8 cellular contexts compared by ENCODE assay signal in the genomic region with DNA sequence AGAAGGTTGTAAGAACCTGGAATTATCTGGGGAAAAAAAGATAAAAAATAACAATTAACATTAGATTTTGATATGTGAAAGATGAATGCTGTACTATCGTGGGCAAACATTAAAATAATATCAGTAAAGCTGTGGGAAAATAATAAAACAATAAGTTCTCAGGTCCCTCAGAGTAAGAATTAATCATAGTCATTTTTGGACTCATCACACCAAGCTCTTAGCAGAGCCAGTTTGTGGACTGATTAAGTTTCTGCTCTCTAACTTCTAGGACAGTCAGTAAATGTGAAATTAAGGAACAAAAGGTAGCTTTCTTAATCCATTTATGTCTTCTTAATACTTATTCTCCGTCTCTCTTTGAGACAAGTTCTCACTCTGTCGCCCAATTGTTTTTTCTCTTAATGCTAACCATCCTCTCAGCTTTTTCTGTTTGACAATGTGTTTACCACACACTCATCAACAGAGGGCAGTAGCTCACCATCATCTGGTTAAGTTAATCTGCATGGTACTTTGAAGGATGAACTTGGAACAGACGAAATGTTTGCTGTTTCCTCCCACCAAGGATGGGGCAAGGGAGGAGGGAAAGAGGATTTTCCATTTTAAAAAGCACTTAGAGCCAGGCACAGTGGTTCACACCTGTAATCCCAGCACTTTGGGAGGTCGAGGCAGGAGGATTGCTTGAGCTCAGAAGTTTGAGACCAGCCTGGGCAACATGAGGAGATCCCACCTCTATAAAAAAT. TPM values are rescaled to one million over a fixed set of nuclear protein-coding genes. Genes with fewer than 3 reads are reported as not detected.
DNase-seq lines count a peak whose midpoint lies in the region; ATAC-seq and TF ChIP-seq lines count a peak whose summit lies in the region.

No MANE protein-coding gene starts in this region.

- no peaks in the 10 kb centered on the region for H3K36me3 ChIP-seq in PC-9 (ENCODE audit: low read depth)
- H3K36me3 ChIP-seq in heart left ventricle: no peaks in the 10 kb centered on the region

- no peaks in the 10 kb centered on the region for H3K79me2 ChIP-seq in PC-9 (ENCODE audit: low read depth)

- no peak overlapping the region for H3K4me3 Mint-ChIP-seq in activated naive CD4-positive, alpha-beta T cell treated with anti-CD3 and anti-CD28 coated beads for 36 hours

- H3K9me3 Mint-ChIP-seq in activated naive CD4-positive, alpha-beta T cell treated with anti-CD3 and anti-CD28 coated beads for 36 hours: no peaks in the 10 kb centered on the region

- intact Hi-C loops in activated naive CD4-positive, alpha-beta T cell treated with anti-CD3 and anti-CD28 coated beads for 36 hours (cut with micrococcal nuclease): loop anchor here (1.0 to 10.0 kb wide), 9 partner anchors 53 to 848 kb away; a partner anchor contains a TSS
- intact Hi-C loops in PC-9 (cut with micrococcal nuclease; ENCODE audit: unreplicated experiment) (loop anchor here (1.0 to 2.0 kb wide), 4 partner anchors 147 to 590 kb away; a partner anchor contains a TSS), heart left ventricle (cut with DNase I) (loop anchor here in 9 of 10 donors (1.0 to 10.0 kb wide), 10 partner anchors 52 to 590 kb away; a partner anchor contains a TSS)

- peak; percentile 74 for TF ChIP-seq CTCF in PC-9 (conservative IDR thresholded peaks at IDR 0.05)
- peak; percentile 62 to 87 (median 77) for TF ChIP-seq CTCF in heart left ventricle (IDR thresholded peaks at IDR 0.05)

- H3K4me1 ChIP-seq in PC-9 (replicated peaks; ENCODE audit: insufficient read depth): no peaks in the 10 kb centered on the region
- peaks cover 0 to 18% (median 2%) of the 10 kb centered on the region in 12 donors for H3K4me1 ChIP-seq in heart left ventricle

- no peak overlapping the region for H2AFZ ChIP-seq in PC-9

- H3K4me3 ChIP-seq in Jurkat, Clone E6-1 (ENCODE audit: low read length): no peak overlapping the region; the same call in 1 of the 2 replicates
- no peak overlapping the region for H3K4me3 ChIP-seq in PC-9
- no peak overlapping the region for H3K4me3 ChIP-seq in heart left ventricle

- peaks cover 3% of the 10 kb centered on the region for H3K27me3 Mint-ChIP-seq in activated naive CD4-positive, alpha-beta T cell treated with anti-CD3 and anti-CD28 coated beads for 36 hours (ENCODE audit: low read depth)

- no peaks in the 10 kb centered on the region for H3K27me3 ChIP-seq in PC-9 (ENCODE audit: insufficient read depth, low read depth)
- peaks cover 0 to 4% (median 0%) of the 10 kb centered on the region in 9 donors for H3K27me3 ChIP-seq in heart left ventricle

- CTCF ChIA-PET in activated naive CD4-positive, alpha-beta T cell treated with anti-CD3 and anti-CD28 coated beads for 36 hours (lab: Charles Lee): interaction anchor here (0.6 to 7.3 kb wide), 53 partner anchors 10 to 1028 kb away, joined by 3 to 322 read pairs (median 4); a partner anchor contains a TSS
- CTCF ChIA-PET in PC-9 (lab: Charles Lee): interaction anchor here (0.6 to 3.0 kb wide), 7 partner anchors 147 to 589 kb away, joined by 3 to 59 read pairs (median 7); a partner anchor contains a TSS

- no peak overlapping the region for H3K27ac Mint-ChIP-seq in activated naive CD4-positive, alpha-beta T cell treated with anti-CD3 and anti-CD28 coated beads for 36 hours

- peak; percentile 67 for DNase-seq in activated naive CD4-positive, alpha-beta T cell treated with anti-CD3 and anti-CD28 coated beads for 36 hours
- no peak for DNase-seq in activated naive CD4-positive, alpha-beta T cell (lab: John Stamatoyannopoulos, UW)
- DNase-seq in Jurkat, Clone E6-1 (ENCODE audit: low read depth, low spot score): peak; percentile 81
- DNase-seq in PC-9 (peak; percentile 35 to 41), heart left ventricle (peak in 2 of 5 donors; percentile 22 to 40), pulmonary artery endothelial cell (ENCODE audit: low read depth, low spot score) (peak; percentile 39)
- peak; percentile 12 for DNase-seq in activated naive CD8-positive, alpha-beta T cell treated with anti-CD3 and anti-CD28 coated beads, Interleukin-2, amount 50 U/mL, for 16 hours (ENCODE audit: low read depth, low spot score)

- POLR2A ChIA-PET in PC-9 (lab: Charles Lee; ENCODE audit: unreplicated experiment): interaction anchor here (0.7 kb wide), 1 partner anchor 884 kb away, joined by 7 read pairs; no protein-coding TSS in a partner anchor

- peaks cover 15% of the 10 kb centered on the region for H3K4me1 Mint-ChIP-seq in activated naive CD4-positive, alpha-beta T cell treated with anti-CD3 and anti-CD28 coated beads for 36 hours (ENCODE audit: low read depth)

- no peaks in the 10 kb centered on the region for H3K36me3 Mint-ChIP-seq in activated naive CD4-positive, alpha-beta T cell treated with anti-CD3 and anti-CD28 coated beads for 36 hours (ENCODE audit: low read depth)

- no TSS peak for BruUV-seq in PC-9 (replicated peaks; lab: Mats Ljungman, UMichigan)

- H4K20me1 ChIP-seq in PC-9 (ENCODE audit: insufficient read depth): no peaks in the 10 kb centered on the region

- H3K27ac ChIP-seq in PC-9 (no peak overlapping the region), heart left ventricle (no peak overlapping the region)

- no peaks in the 10 kb centered on the region for H3K9me3 ChIP-seq in PC-9 (ENCODE audit: insufficient read depth, low read depth)
- H3K9me3 ChIP-seq in heart left ventricle: no peaks in the 10 kb centered on the region

- no peaks in the 10 kb centered on the region for H3K9me2 ChIP-seq in PC-9 (ENCODE audit: insufficient read depth)

- ATAC-seq in GM21825 (IDR thresholded peaks at IDR 0.05; ENCODE audit: unreplicated experiment) (peak; percentile 74), heart left ventricle (peak; percentile 65 to 89 (median 86))

- H3K4me2 ChIP-seq in PC-9: peak overlapping the region; percentile 32; the same call in 1 of the 2 replicates

- no peaks in the 10 kb centered on the region; the same call in 1 of the 2 replicates for H3F3A ChIP-seq in PC-9 (ENCODE audit: insufficient read depth, low read depth)

- TF ChIP-seq POLR2A in heart left ventricle (IDR thresholded peaks at IDR 0.05): no peak

- WGBS in heart left ventricle, 4 donors: 17 to 19% (median 17%) methylated on average over 5 of the region's 5 CpGs

RNA-seq across cellular contexts. Expression of a gene that starts 5.3 kb away (rescaled TPM):
- 10 to 100 TPM; 13.2 to 14.8 TPM for total RNA-seq in activated naive CD4-positive, alpha-beta T cell treated with anti-CD3 and anti-CD28 coated beads for 36 hours
- polyA plus RNA-seq in Jurkat, Clone E6-1 (2012; ENCODE audit: insufficient read depth, insufficient read length): 28.2 TPM
- 26.1 and 30.2 TPM in 2 replicates for total RNA-seq in PC-9 (2021)
- 10 to 100 TPM; 44.5 to 68.3 (median 63.3) TPM for total RNA-seq in heart left ventricle
- polyA plus RNA-seq in heart left ventricle: 10 to 100 TPM; 17.6 to 36.3 TPM
- total RNA-seq in pulmonary artery endothelial cell: 49.1 and 90.9 TPM in 2 replicates

Comparison
In these comparisons a context has a peak if more than half of its experiments do, and no peak if none do; other contexts are left out.
1. DNase-seq: peak in activated naive CD4-positive, alpha-beta T cell treated with anti-CD3 and anti-CD28 coated beads for 36 hours (single experiment), Jurkat, Clone E6-1 (single experiment), PC-9 (2 of 2), activated naive CD8-positive, alpha-beta T cell treated with anti-CD3 and anti-CD28 coated beads, Interleukin-2, amount 50 U/mL, for 16 hours (single experiment) and pulmonary artery endothelial cell (single experiment); none in activated naive CD4-positive, alpha-beta T cell (0 of 4).